In genomic region chr1:157405662-157406061, GRCh38 we compare ENCODE assay signal across 21 cellular contexts.
"Had no signal": no experiment of that assay in that cellular context is flagged by ENCODE, and none has a peak within 500 bp of the region (broad histone marks: within the 10 kb centered on the region; RNA-seq: fewer than 3 reads in every experiment).

No MANE protein-coding gene starts in this region.

- H3K4me3 Mint-ChIP-seq: effector memory CD8-positive, alpha-beta T cell; endodermal cell; mesothelial cell of epicardium had no signal

- H3K9me3 Mint-ChIP-seq: effector memory CD8-positive, alpha-beta T cell; endodermal cell; mesothelial cell of epicardium had no signal

- H3K27ac Mint-ChIP-seq: effector memory CD8-positive, alpha-beta T cell; endodermal cell; mesothelial cell of epicardium had no signal

- H3K36me3 ChIP-seq: esophagus squamous epithelium, gastrocnemius medialis, heart right ventricle, left ventricle myocardium inferior, lower lobe of right lung had no signal

- H3K9me3 ChIP-seq: esophagus squamous epithelium, gastrocnemius medialis, heart right ventricle, left ventricle myocardium inferior, lower lobe of right lung, mucosa of descending colon had no signal

- H3K4me3 ChIP-seq: coronary artery, esophagus squamous epithelium, gastrocnemius medialis, heart right ventricle, left ventricle myocardium inferior, lower lobe of right lung, mucosa of descending colon had no signal

- H3K36me3 Mint-ChIP-seq: mesothelial cell of epicardium had no signal

- ATAC-seq: effector memory CD8-positive, alpha-beta T cell; esophagus mucosa; gastrocnemius medialis; heart right ventricle; left cardiac atrium; lower lobe of right lung; mucosa of descending colon had no signal

- H3K27me3 ChIP-seq: esophagus squamous epithelium, gastrocnemius medialis had no signal

- DNase-seq: effector CD8-positive, alpha-beta T cell; effector memory CD8-positive, alpha-beta T cell; endodermal cell; erythroblast; esophagus squamous epithelium; foreskin fibroblast; foreskin melanocyte; gastrocnemius medialis; glutamatergic neuron; head of caudate nucleus; heart right ventricle; hippocampal formation; left cardiac atrium; left ventricle myocardium inferior; lower lobe of right lung; mesenchymal stem cell; mucosa of descending colon had no signal

- H3K27ac ChIP-seq: coronary artery, epithelial cell of prostate, esophagus squamous epithelium, gastrocnemius medialis, heart right ventricle, left ventricle myocardium inferior, lower lobe of right lung had no signal

- H3K4me1 ChIP-seq: esophagus squamous epithelium, gastrocnemius medialis, left ventricle myocardium inferior had no signal
